Comparison of ENCODE assay signal across 15 cellular contexts in the genomic region with DNA sequence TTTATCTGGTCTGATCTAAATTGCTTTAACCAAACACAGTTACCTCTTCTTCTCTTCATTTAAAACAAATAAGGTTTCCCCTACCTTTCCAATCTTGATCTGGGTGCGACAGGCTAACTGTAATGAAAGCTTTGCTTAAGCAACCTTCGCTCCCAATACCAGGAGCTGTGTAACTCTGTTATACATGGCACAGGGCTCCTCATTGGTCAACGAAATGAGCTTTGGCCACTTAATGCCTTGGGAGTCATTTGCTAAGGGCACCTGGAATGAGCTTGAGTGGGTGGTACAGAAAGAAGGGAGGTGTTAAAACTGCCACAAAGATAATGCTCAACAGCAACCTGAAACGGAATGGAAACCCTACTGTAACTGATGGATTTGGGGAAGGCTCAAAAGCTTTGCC.
A peak's percentile ranks its signal among the peaks of the same experiment; 100 is the strongest.
DNase-seq lines count a peak whose midpoint lies in the region; ATAC-seq and TF ChIP-seq lines count a peak whose summit lies in the region.
"Had no signal": no experiment of that assay in that cellular context is flagged by ENCODE, and none has a peak within 500 bp of the region (broad histone marks: within the 10 kb centered on the region; RNA-seq: fewer than 3 reads in every experiment).

No MANE protein-coding gene starts in this region.

- no peak overlapping the region for H3K4me2 ChIP-seq in smooth muscle cell

- no peaks in the 10 kb centered on the region for H4K20me1 ChIP-seq in smooth muscle cell (ENCODE audit: low read depth)

- ATAC-seq in GM18909 (IDR thresholded peaks at IDR 0.05; ENCODE audit: poor library complexity, unreplicated experiment): no peak
- ATAC-seq: natural killer cell had no signal

- DNase-seq in NCI-H1417 (lab: John Stamatoyannopoulos, UW) (peak; percentile 30 to 84 (median 74)), NCI-H1417 treated with DMSO at 0.1 percent for 48 hours (lab: John Stamatoyannopoulos, UW) (no peak), NCI-H510A treated with DMSO at 0.1 percent for 48 hours (lab: John Stamatoyannopoulos, UW) (peak; percentile 90), epithelial cell of proximal tubule (ENCODE audit: low read depth) (peak; percentile 68), smooth muscle cell (lab: John Stamatoyannopoulos, UW; ENCODE audit: unreplicated experiment) (no peak), GM10266 (ENCODE audit: extremely low spot score) (no peak), islet precursor cell (no peak)
- DNase-seq: activated T-cell treated with anti-CD3 and anti-CD28 coated beads, Interleukin-2, amount 50 U/mL, for 48 hours; amniotic stem cell; KG1; natural killer cell; NCI-H446; SJCRH30 had no signal

- H3K27ac ChIP-seq in smooth muscle cell (ENCODE audit: low read depth): no peak overlapping the region
- H3K27ac ChIP-seq: SJCRH30 had no signal

- H3K4me3 ChIP-seq in epithelial cell of proximal tubule (ENCODE audit: low read depth, low read length) (peak overlapping the region; percentile 54), smooth muscle cell (peak overlapping the region; percentile 29)
- H3K4me3 ChIP-seq: SJCRH30, skin epidermis had no signal

- no peaks in the 10 kb centered on the region for H3K36me3 ChIP-seq in smooth muscle cell (ENCODE audit: low read depth)
- H3K36me3 ChIP-seq: SJCRH30 had no signal

- no peak overlapping the region for H3K9ac ChIP-seq in smooth muscle cell (ENCODE audit: low read depth)

- no peak for TF ChIP-seq CTCF in epithelial cell of proximal tubule (conservative IDR thresholded peaks at IDR 0.05; ENCODE audit: low read depth, low read length)
- no peak for TF ChIP-seq CTCF in smooth muscle cell (IDR thresholded peaks at IDR 0.05; ENCODE audit: borderline replicate concordance, insufficient read depth, poor library complexity, severe bottlenecking)
- no peak for TF ChIP-seq CTCF in GM10266 (IDR thresholded peaks at IDR 0.05; ENCODE audit: control insufficient read depth, insufficient read depth, low read depth, missing control alignments)

- H3K9me3 ChIP-seq in smooth muscle cell (replicated peaks; ENCODE audit: low read depth): no peaks in the 10 kb centered on the region
- H3K9me3 ChIP-seq: SJCRH30 had no signal

- H3F3A ChIP-seq in smooth muscle cell (ENCODE audit: low read depth): no peaks in the 10 kb centered on the region

- WGBS in smooth muscle cell (ENCODE audit: low lambda C conversion rate): 80% methylated on average over 4 of the region's 4 CpGs

- no peaks in the 10 kb centered on the region for H3K79me2 ChIP-seq in smooth muscle cell (ENCODE audit: low read depth)

- no peak overlapping the region for H2AFZ ChIP-seq in smooth muscle cell (ENCODE audit: low read depth)

- H3K4me1 ChIP-seq in smooth muscle cell (ENCODE audit: low read depth): no peaks in the 10 kb centered on the region
- H3K4me1 ChIP-seq: SJCRH30 had no signal

- H3K27me3 ChIP-seq in smooth muscle cell (ENCODE audit: low read depth): no peaks in the 10 kb centered on the region
- H3K27me3 ChIP-seq: SJCRH30 had no signal

Comparison
In these comparisons a context has a peak if more than half of its experiments do, and no peak if none do; other contexts are left out.
1. DNase-seq: peak in NCI-H1417 (3 of 3), NCI-H510A treated with DMSO at 0.1 percent for 48 hours (single experiment) and epithelial cell of proximal tubule (single experiment); none in NCI-H1417 treated with DMSO at 0.1 percent for 48 hours (single experiment), smooth muscle cell (single experiment), GM10266 (single experiment) and islet precursor cell (single experiment).